Comparison of ENCODE assay signal across 18 cellular contexts in the genomic region with DNA sequence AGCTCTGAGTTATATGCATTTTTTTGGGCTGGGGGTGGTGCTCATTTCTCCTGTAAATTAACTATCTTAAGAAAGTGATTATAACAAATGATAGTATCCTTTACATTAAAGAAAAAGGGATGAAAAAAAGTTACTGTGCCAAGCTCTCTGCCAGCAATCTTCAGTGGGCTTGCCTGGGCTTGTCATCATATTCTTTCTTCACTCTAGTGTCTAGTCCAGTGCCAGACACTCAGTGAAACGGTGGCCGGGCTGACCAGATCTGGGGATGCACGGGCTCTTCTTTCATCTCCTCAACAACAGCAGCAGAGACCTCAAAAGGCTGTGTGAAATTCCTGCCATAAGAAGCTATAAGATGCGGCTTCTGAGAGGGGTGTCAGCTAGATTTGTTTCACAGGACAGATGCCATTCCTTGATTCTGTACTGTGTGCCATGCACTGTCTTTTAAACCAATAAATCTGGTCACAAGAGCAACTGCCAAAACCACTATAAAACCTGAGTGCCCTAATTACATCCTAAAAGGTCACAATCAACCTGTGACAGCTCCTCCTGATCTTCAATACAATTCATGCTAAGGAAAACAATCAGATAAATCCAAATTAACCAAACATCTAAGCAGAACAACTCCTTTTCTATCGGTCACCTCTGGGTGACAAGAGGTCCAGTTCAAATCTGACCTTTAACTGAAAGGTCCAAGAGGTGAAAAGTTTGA. TPM values are rescaled to one million over a fixed set of nuclear protein-coding genes. Genes with fewer than 3 reads are reported as not detected.
DNase-seq lines count a peak whose midpoint lies in the region; ATAC-seq and TF ChIP-seq lines count a peak whose summit lies in the region.
"Had no signal": no experiment of that assay in that cellular context is flagged by ENCODE, and none has a peak within 500 bp of the region (broad histone marks: within the 10 kb centered on the region; RNA-seq: fewer than 3 reads in every experiment).

No MANE protein-coding gene starts in this region.

- H3K36me3 ChIP-seq in RWPE2 (ENCODE audit: low read depth) (no peaks in the 10 kb centered on the region; the same call in 1 of the 2 replicates), fibroblast of lung (ENCODE audit: control insufficient read depth, insufficient read depth, low read length) (no peaks in the 10 kb centered on the region), heart right ventricle (no peaks in the 10 kb centered on the region)

- H3K9me3 Mint-ChIP-seq in activated CD4-positive, alpha-beta T cell treated with anti-CD3 and anti-CD28 coated beads for 36 hours (ENCODE audit: low read depth): peaks cover 3% of the 10 kb centered on the region
- no peaks in the 10 kb centered on the region for H3K9me3 Mint-ChIP-seq in osteocyte (ENCODE audit: unreplicated experiment)
- H3K9me3 Mint-ChIP-seq: activated naive CD4-positive, alpha-beta T cell treated with anti-CD3 and anti-CD28 coated beads, Interleukin-2, amount 50 U/mL, for 24 hours had no signal

- H3K4me1 ChIP-seq in RWPE2 (ENCODE audit: insufficient read depth, poor library complexity, severe bottlenecking) (peaks cover 30% of the 10 kb centered on the region), fibroblast of lung (ENCODE audit: control insufficient read depth, extremely low read depth, insufficient read depth, low read length) (peaks cover 25% of the 10 kb centered on the region), heart right ventricle (peaks cover 0 to 31% (median 19%) of the 10 kb centered on the region in 9 donors)

- H3K27me3 ChIP-seq in RWPE2 (ENCODE audit: insufficient read depth, poor library complexity, severe bottlenecking): no peaks in the 10 kb centered on the region
- H3K27me3 ChIP-seq in fibroblast of lung (ENCODE audit: control insufficient read depth, insufficient read depth, low read length): no peaks in the 10 kb centered on the region
- no peaks in the 10 kb centered on the region for H3K27me3 ChIP-seq in heart right ventricle
- H3K27me3 ChIP-seq: BLaER1 treated with 17β-estradiol and CSF1 and Interleukin-3, amounts not matched to agents 10 nM and 100 nM had no signal

- intact Hi-C loops in activated CD4-positive, alpha-beta T cell treated with anti-CD3 and anti-CD28 coated beads for 36 hours (cut with DNase I, micrococcal nuclease): loop anchor here (5.0 to 10.0 kb wide), 2 partner anchors 44 to 456 kb away; no protein-coding TSS in a partner anchor
- intact Hi-C loops in heart right ventricle (cut with DNase I): no loop called here

- WGBS in heart right ventricle, 2 donors: 87 to 91% methylated on average over 5 of the region's 5 CpGs

- CTCF ChIA-PET in activated CD4-positive, alpha-beta T cell treated with anti-CD3 and anti-CD28 coated beads for 36 hours (lab: Charles Lee): interaction anchor here (1.0 to 1.2 kb wide), 4 partner anchors 9 to 50 kb away, joined by 3 to 6 read pairs (median 4); no protein-coding TSS in a partner anchor

- H4K20me1 ChIP-seq in fibroblast of lung (ENCODE audit: control insufficient read depth, extremely low read depth, insufficient read depth, low read length): peaks cover 2% of the 10 kb centered on the region

- no peaks in the 10 kb centered on the region for H3K27me3 Mint-ChIP-seq in activated CD4-positive, alpha-beta T cell treated with anti-CD3 and anti-CD28 coated beads for 36 hours
- H3K27me3 Mint-ChIP-seq in osteocyte (ENCODE audit: unreplicated experiment): no peaks in the 10 kb centered on the region
- H3K27me3 Mint-ChIP-seq: activated naive CD4-positive, alpha-beta T cell treated with anti-CD3 and anti-CD28 coated beads, Interleukin-2, amount 50 U/mL, for 24 hours had no signal

- no peak for DNase-seq in activated CD4-positive, alpha-beta T cell treated with anti-CD3 and anti-CD28 coated beads for 36 hours
- DNase-seq in activated CD4-positive, alpha-beta T cell treated with anti-CD3 and anti-CD28 coated beads for 48 hours: no peak
- DNase-seq in RWPE2 (ENCODE audit: low spot score) (no peak), fibroblast of lung (ENCODE audit: low read depth in 2 of 2) (no peak), osteocyte (ENCODE audit: extremely low spot score, unreplicated experiment) (no peak), GM13977 (ENCODE audit: low spot score) (no peak), heart right ventricle (no peak)
- DNase-seq in activated T-cell treated with anti-CD3 and anti-CD28 coated beads, Interleukin-2, amount 50 U/mL, for 48 hours: no peak
- DNase-seq: activated CD4-positive, alpha-beta T cell treated with anti-CD3 and anti-CD28 coated beads, Interleukin-2, amount 50 U/mL, for 4 hours; foreskin melanocyte; NCI-H2029 treated with DMSO at 0.1 percent for 48 hours; NCI-H510A; stimulated activated CD4-positive, alpha-beta T cell treated with anti-CD3 and anti-CD28 coated beads, Interleukin-12 subunit alpha, Interleukin-12 subunit beta, amount 100 ng/mL, for 4 hours; stimulated activated CD8-positive, alpha-beta memory T cell treated with anti-CD3 and anti-CD28 coated beads, Interleukin-4, amount 100 ng/mL, for 48 hours; T-helper 1 cell had no signal

- H3K27ac ChIP-seq in RWPE2 (ENCODE audit: poor library complexity, severe bottlenecking) (peak overlapping the region; percentile 26), fibroblast of lung (ENCODE audit: insufficient read depth, low read length) (peak overlapping the region; percentile 27), heart right ventricle (no peak overlapping the region)
- H3K27ac ChIP-seq: BLaER1 treated with 17β-estradiol and CSF1 and Interleukin-3, amounts not matched to agents 10 nM and 100 nM; coronary artery had no signal

- in situ Hi-C loops in GM13977 (cut with MboI; ENCODE audit: low pct_unique_long_range_greater_than_20kb, low sequenced_read_pairs, unreplicated experiment): no loop called here

- POLR2A ChIA-PET in activated CD4-positive, alpha-beta T cell treated with anti-CD3 and anti-CD28 coated beads for 36 hours (lab: Charles Lee): interaction anchor here (0.6 kb wide), 1 partner anchor 282 kb away, joined by 3 read pairs; no protein-coding TSS in a partner anchor

- no peak overlapping the region for H3K4me2 ChIP-seq in fibroblast of lung (ENCODE audit: extremely low read depth, insufficient read depth, low read length)

- no peak overlapping the region for H3K4me3 ChIP-seq in RWPE2 (ENCODE audit: severe bottlenecking)
- no peak overlapping the region for H3K4me3 ChIP-seq in fibroblast of lung (replicated peaks in 1 of 4; ENCODE audit: control extremely low read depth in 1 of 4, insufficient read depth in 1 of 4, low read depth in 3 of 4, low read length in 4 of 4)
- no peak overlapping the region for H3K4me3 ChIP-seq in heart right ventricle
- H3K4me3 ChIP-seq: BLaER1 treated with 17β-estradiol and CSF1 and Interleukin-3, amounts not matched to agents 10 nM and 100 nM; coronary artery had no signal

- TF ChIP-seq CTCF in RWPE2 (IDR thresholded peaks at IDR 0.05; ENCODE audit: poor library complexity, severe bottlenecking) (no peak), fibroblast of lung (conservative IDR thresholded peaks at IDR 0.05 in 1 of 2, IDR thresholded peaks at IDR 0.05 in 1 of 2; ENCODE audit: low read depth in 1 of 2, low read length in 2 of 2) (no peak), osteocyte (IDR thresholded peaks at IDR 0.05) (no peak), GM13977 (IDR thresholded peaks at IDR 0.05; ENCODE audit: extremely low read depth, insufficient read depth, missing control alignments) (no peak), heart right ventricle (IDR thresholded peaks at IDR 0.05) (no peak)

- H3K27ac Mint-ChIP-seq in activated CD4-positive, alpha-beta T cell treated with anti-CD3 and anti-CD28 coated beads for 36 hours: peak overlapping the region; percentile 17
- H3K27ac Mint-ChIP-seq in osteocyte (ENCODE audit: unreplicated experiment): peak overlapping the region; percentile 75
- H3K27ac Mint-ChIP-seq: activated naive CD4-positive, alpha-beta T cell treated with anti-CD3 and anti-CD28 coated beads, Interleukin-2, amount 50 U/mL, for 24 hours had no signal

- H3K36me3 Mint-ChIP-seq in activated CD4-positive, alpha-beta T cell treated with anti-CD3 and anti-CD28 coated beads for 36 hours (ENCODE audit: low read depth): peaks cover 28% of the 10 kb centered on the region
- peaks cover 1% of the 10 kb centered on the region for H3K36me3 Mint-ChIP-seq in osteocyte (ENCODE audit: unreplicated experiment)

- ATAC-seq in activated CD4-positive, alpha-beta T cell treated with anti-CD3 and anti-CD28 coated beads for 36 hours: no peak
- ATAC-seq in RWPE2 (ENCODE audit: low read depth) (peak; percentile 54; the same call in 2 of the 3 replicates), heart right ventricle (no peak)

- H3K4me3 Mint-ChIP-seq in activated CD4-positive, alpha-beta T cell treated with anti-CD3 and anti-CD28 coated beads for 36 hours: no peak overlapping the region
- H3K4me3 Mint-ChIP-seq in osteocyte (ENCODE audit: unreplicated experiment): no peak overlapping the region
- H3K4me3 Mint-ChIP-seq: activated naive CD4-positive, alpha-beta T cell treated with anti-CD3 and anti-CD28 coated beads, Interleukin-2, amount 50 U/mL, for 24 hours had no signal

- H2AFZ ChIP-seq in fibroblast of lung (ENCODE audit: low read length): no peak overlapping the region

- H3K9me3 ChIP-seq in RWPE2 (ENCODE audit: severe bottlenecking): no peaks in the 10 kb centered on the region
- no peaks in the 10 kb centered on the region for H3K9me3 ChIP-seq in fibroblast of lung (ENCODE audit: control insufficient read depth, insufficient read depth, low read depth, low read length)
- no peaks in the 10 kb centered on the region for H3K9me3 ChIP-seq in heart right ventricle

- H3K4me1 Mint-ChIP-seq in activated CD4-positive, alpha-beta T cell treated with anti-CD3 and anti-CD28 coated beads for 36 hours: peaks cover 53% of the 10 kb centered on the region
- peaks cover 70% of the 10 kb centered on the region for H3K4me1 Mint-ChIP-seq in osteocyte (ENCODE audit: unreplicated experiment)

- H3K9ac ChIP-seq in fibroblast of lung (ENCODE audit: insufficient read depth, low read length): no peak overlapping the region
- H3K9ac ChIP-seq: BLaER1 treated with 17β-estradiol and CSF1 and Interleukin-3, amounts not matched to agents 10 nM and 100 nM had no signal

- peaks cover 51% of the 10 kb centered on the region for H3K79me2 ChIP-seq in fibroblast of lung (ENCODE audit: control insufficient read depth, insufficient read depth, low read length)

RNA-seq across cellular contexts. Expression of a gene that starts 12.1 kb away (rescaled TPM):
- total RNA-seq in activated CD4-positive, alpha-beta T cell treated with anti-CD3 and anti-CD28 coated beads for 36 hours: 10 to 100 TPM; 31.9 to 38.9 TPM
- total RNA-seq in fibroblast of lung: 41.6 and 42.3 TPM in 2 replicates
- 19.7 and 22.4 TPM in 2 replicates for polyA plus RNA-seq in fibroblast of lung
- polyA plus RNA-seq in fibroblast of lung (2012): 14.4 and 19.0 TPM in 2 replicates
- polyA minus RNA-seq in fibroblast of lung (ENCODE audit: low replicate concordance): 17.1 and 20.3 TPM in 2 replicates
- 29.9 and 30.1 TPM in 2 replicates for total RNA-seq in osteocyte
- 10 to 100 TPM; 10.2 to 18.4 (median 14.3) TPM for total RNA-seq in heart right ventricle
- 1 to 10 TPM; 4.0 to 7.5 TPM for polyA plus RNA-seq in heart right ventricle

RNA-seq across cellular contexts. Expression of a gene that starts 23.9 kb away (rescaled TPM):
- under 1 TPM; 0.42 to 0.87 TPM for total RNA-seq in activated CD4-positive, alpha-beta T cell treated with anti-CD3 and anti-CD28 coated beads for 36 hours
- total RNA-seq in fibroblast of lung (0.77 and 1.2 TPM in 2 replicates), osteocyte (1.3 and 1.8 TPM in 2 replicates), heart right ventricle (under 1 TPM in 6 of 10 donors, not detected in 4; 0.25 to 0.57 (median 0.36) TPM)
- polyA plus RNA-seq in fibroblast of lung (0.08 and 0.11 TPM in 2 replicates), heart right ventricle (under 1 TPM in 1 of 2 donors, not detected in 1; 0.13 TPM)
- 0.22 and 0.44 TPM in 2 replicates for polyA plus RNA-seq in fibroblast of lung (2012)
- polyA minus RNA-seq in fibroblast of lung (ENCODE audit: low replicate concordance): not detected in 2 replicates

Comparison
In these comparisons a context has a peak if more than half of its experiments do, and no peak if none do; other contexts are left out.
1. H3K27ac ChIP-seq: peak in RWPE2 (single experiment) and fibroblast of lung (single experiment); none in heart right ventricle (0 of 10).
2. intact Hi-C loops: an anchor here in activated CD4-positive, alpha-beta T cell treated with anti-CD3 and anti-CD28 coated beads for 36 hours (5.0 to 10.0 kb wide); none called in heart right ventricle.